ENCODE assay signal across 8 cellular contexts in genomic region chr19:58542641-58543372, GRCh38. TPM values are rescaled to one million over a fixed set of nuclear protein-coding genes. Genes with fewer than 3 reads are reported as not detected.
DNase-seq lines count a peak whose midpoint lies in the region; ATAC-seq and TF ChIP-seq lines count a peak whose summit lies in the region.
"Not testable (repeated sequence)": the region's sequence is repeated elsewhere in the genome, so short reads cannot be mapped to it uniquely, and the experiment has no call there.

No MANE protein-coding gene starts in this region.

- not testable (repeated sequence) for H3K9me2 ChIP-seq in HCT116 (ENCODE audit: insufficient read depth)

- POLR2A ChIA-PET in AG04450 (lab: Yijun Ruan, JAX) (interaction anchor here (1.0 to 3.2 kb wide), 4 partner anchors 11 to 91 kb away, joined by 4 to 54 read pairs (median 34); partner anchors contain the start of genes CHMP2A, UBE2M, ZBTB45 and ZNF324B), HCT116 (lab: Charles Lee) (interaction anchor here (1.6 to 2.4 kb wide), 4 partner anchors 9 to 22 kb away, joined by 4 to 31 read pairs (median 18); partner anchors contain the start of genes CHMP2A and ZBTB45), T-cell (lab: Charles Lee) (interaction anchor here in 1 of 2 donors (1.4 kb wide), 1 partner anchor 23 kb away, joined by 3 read pairs; the partner anchor contains the start of gene ZBTB45)

- not testable (repeated sequence) for DNase-seq in AG04450 (ENCODE audit: low read depth, low spot score); HCT116 (ENCODE audit: low read depth, low spot score); T-cell; endothelial cell (ENCODE audit: low spot score); right lobe of liver; testis
- peak in 1 of 5 donors; percentile 27 for DNase-seq in ovary

- H3K4me1 ChIP-seq in HCT116 (ENCODE audit: control insufficient read depth in 1 of 2, insufficient read depth in 2 of 2, low read length in 2 of 2) (peaks cover 14 to 27% of the 10 kb centered on the region in 2 experiments), right lobe of liver (peaks cover 0 to 15% (median 7%) of the 10 kb centered on the region in 4 donors), ovary (ENCODE audit: insufficient read depth) (peaks cover 12% of the 10 kb centered on the region), testis (peaks cover 22% of the 10 kb centered on the region)

- TF ChIP-seq EP300 in ovary (IDR thresholded peaks at IDR 0.05), result not testable (repeated sequence)

- H3K4me2 ChIP-seq in HCT116 (ENCODE audit: low read length), result peak overlapping the region; percentile 85

- H3K27me3 Mint-ChIP-seq in T-cell; activated naive CD8-positive, alpha-beta T cell: not testable (repeated sequence)
- H3K27me3 Mint-ChIP-seq in endothelial cell (ENCODE audit: unreplicated experiment), result peaks cover 28% of the 10 kb centered on the region

- RAD21 ChIA-PET in HCT116 (lab: Charles Lee; ENCODE audit: low non-redundant PET in 1 of 2, low total read pairs in 2 of 2, uncharacterized antibody in 2 of 2, unreplicated experiment in 2 of 2), result not testable (repeated sequence)

- H3K4me3 ChIP-seq in AG04450 (ENCODE audit: low read depth, low read length) (peak overlapping the region; percentile 38; the same call in 1 of the 2 replicates), HCT116 (replicated peaks in 1 of 2; ENCODE audit: low read depth in 1 of 2, low read length in 2 of 2) (peak overlapping the region in 1 of 2 experiments; percentile 52; a peak in 1 of 4 replicates), right lobe of liver (peak overlapping the region in 1 of 3 donors; percentile 88), ovary (peak overlapping the region; percentile 79), testis (peak overlapping the region in 1 of 2 donors; percentile 10)

- not testable (repeated sequence) for TF ChIP-seq RAD21 in HCT116 (IDR thresholded peaks at IDR 0.05; ENCODE audit: low read depth)

- not testable (repeated sequence) for H3K9me3 ChIP-seq in AG04450 (ENCODE audit: control insufficient read depth, insufficient read depth, low read length); HCT116 (ENCODE audit: control insufficient read depth in 1 of 2, insufficient read depth in 1 of 2, low read depth in 1 of 2, low read length in 2 of 2); right lobe of liver; ovary; testis

- not testable (repeated sequence) for H3K27ac Mint-ChIP-seq in T-cell
- H3K27ac Mint-ChIP-seq in activated naive CD8-positive, alpha-beta T cell, result peak overlapping the region; percentile 54
- H3K27ac Mint-ChIP-seq in endothelial cell (ENCODE audit: unreplicated experiment), result peak overlapping the region; percentile 70

- H2AFZ ChIP-seq in HCT116 (ENCODE audit: low read depth, low read length, poor library complexity, severe bottlenecking), result not testable (repeated sequence)

- H4K20me1 ChIP-seq in HCT116 (ENCODE audit: insufficient read depth), result peaks cover 29% of the 10 kb centered on the region; the same call in 1 of the 2 replicates

- peaks cover 20 to 26% of the 10 kb centered on the region in 2 experiments; a peak in 2 of 4 replicates for H3K36me3 ChIP-seq in HCT116 (ENCODE audit: control insufficient read depth in 1 of 2, insufficient read depth in 2 of 2, low read length in 2 of 2)
- H3K36me3 ChIP-seq in right lobe of liver; ovary; testis (ENCODE audit: low read depth, missing control alignments): not testable (repeated sequence)

- H3K9ac ChIP-seq in HCT116 (ENCODE audit: low read length), result peak overlapping the region; percentile 93; the same call in 1 of the 2 replicates

- H3K4me1 Mint-ChIP-seq in T-cell (peaks cover 35 to 45% (median 39%) of the 10 kb centered on the region in 3 donors), endothelial cell (ENCODE audit: unreplicated experiment) (peaks cover 20% of the 10 kb centered on the region)
- peaks cover 32% of the 10 kb centered on the region for H3K4me1 Mint-ChIP-seq in activated naive CD8-positive, alpha-beta T cell (ENCODE audit: low read depth)

- CTCF ChIA-PET in AG04450 (lab: Charles Lee) (interaction anchor here (1.1 to 1.4 kb wide), 3 partner anchors 23 to 38 kb away, joined by 3 to 5 read pairs (median 3); partner anchors contain the start of gene ZBTB45), HCT116 (lab: Charles Lee) (interaction anchor here (1.7 to 1.8 kb wide), 2 partner anchors 23 to 29 kb away, joined by 9 to 11 read pairs; partner anchors contain the start of gene ZBTB45), T-cell (lab: Charles Lee) (interaction anchor here in 1 of 2 donors (1.4 to 1.9 kb wide), 2 partner anchors 12 to 22 kb away, joined by 3 to 13 read pairs; partner anchors contain the start of genes CHMP2A and ZBTB45)

- H3K36me3 Mint-ChIP-seq in T-cell, result peaks cover 13% of the 10 kb centered on the region
- not testable (repeated sequence) for H3K36me3 Mint-ChIP-seq in activated naive CD8-positive, alpha-beta T cell
- H3K36me3 Mint-ChIP-seq in endothelial cell (ENCODE audit: low read depth, unreplicated experiment), result peaks cover 18% of the 10 kb centered on the region

- peaks cover 32% of the 10 kb centered on the region for H3K79me2 ChIP-seq in HCT116 (ENCODE audit: insufficient read depth, low read length)

- TF ChIP-seq POLR2A in HCT116 (IDR thresholded peaks at IDR 0.05; ENCODE audit: borderline replicate concordance, extremely low read depth, insufficient read depth, insufficient read length); right lobe of liver (IDR thresholded peaks at IDR 0.05); ovary (IDR thresholded peaks at IDR 0.05); testis (IDR thresholded peaks at IDR 0.05): not testable (repeated sequence)

- not testable (repeated sequence) for ATAC-seq in HCT116; T-cell (replicated peaks in 1 of 4); right lobe of liver

- not testable (repeated sequence) for BruUV-seq in HCT116 (replicated peaks; lab: Mats Ljungman, UMichigan)

- H3K27ac ChIP-seq in AG04450 (ENCODE audit: low read depth, low read length), result peak overlapping the region; percentile 97
- H3K27ac ChIP-seq in HCT116 (ENCODE audit: low read depth, low read length), result peak overlapping the region; percentile 77
- H3K27ac ChIP-seq in right lobe of liver, result peak overlapping the region in 2 of 3 donors; percentile 95 to 99
- peak overlapping the region; percentile 87 to 91 for H3K27ac ChIP-seq in ovary
- H3K27ac ChIP-seq in testis, result peak overlapping the region; percentile 96 to 99

- intact Hi-C loops in HCT116 (cut with micrococcal nuclease); right lobe of liver (cut with DNase I); ovary (cut with DNase I); testis (cut with DNase I; ENCODE audit: low total_unique reads): not testable (repeated sequence)

- H3K9me3 Mint-ChIP-seq in T-cell; activated naive CD8-positive, alpha-beta T cell (ENCODE audit: low read depth); endothelial cell (ENCODE audit: unreplicated experiment): not testable (repeated sequence)

- 79% methylated on average over 18 of the region's 18 CpGs for WGBS in right lobe of liver (ENCODE audit: insufficient coverage, low coverage, low lambda C conversion rate, missing lambda C conversion rate)
- 69 to 76% (median 76%) methylated on average over 18 of the region's 18 CpGs for whole genome bisulfite sequencing in ovary, 3 donors
- WGBS in testis, 2 donors, result 63 to 68% methylated on average over 14 to 18 of the region's 18 CpGs

- H3K4me3 Mint-ChIP-seq in T-cell (peak overlapping the region in 2 of 3 donors; percentile 21 to 95), endothelial cell (ENCODE audit: unreplicated experiment) (peak overlapping the region; percentile 42)
- not testable (repeated sequence) for H3K4me3 Mint-ChIP-seq in activated naive CD8-positive, alpha-beta T cell

- peaks cover 18% of the 10 kb centered on the region for H3K27me3 ChIP-seq in AG04450 (ENCODE audit: control insufficient read depth, insufficient read depth, low read length)
- peaks cover 14% of the 10 kb centered on the region; the same call in 1 of the 2 replicates for H3K27me3 ChIP-seq in HCT116 (ENCODE audit: insufficient read depth, low read length)
- not testable (repeated sequence) for H3K27me3 ChIP-seq in right lobe of liver, ovary, testis

- not testable (repeated sequence) for TF ChIP-seq CTCF in AG04450 (IDR thresholded peaks at IDR 0.05; ENCODE audit: low read depth, low read length); HCT116 (IDR thresholded peaks at IDR 0.05 in 2 of 3, conservative IDR thresholded peaks at IDR 0.05 in 1 of 3; ENCODE audit: borderline replicate concordance in 1 of 3, insufficient read depth in 1 of 3, low read depth in 2 of 3, low read length in 2 of 3); endothelial cell (IDR thresholded peaks at IDR 0.05; ENCODE audit: unreplicated experiment); right lobe of liver (IDR thresholded peaks at IDR 0.05); ovary (IDR thresholded peaks at IDR 0.05); testis (IDR thresholded peaks at IDR 0.05)

RNA-seq across cellular contexts. Expression of gene TRIM28, which starts 1.1 kb away (rescaled TPM):
- polyA plus RNA-seq in AG04450 (2011; rRNA removed), result 313 and 413 TPM in 2 replicates
- 910 and 1,220 TPM in 2 replicates for polyA minus RNA-seq in AG04450 (2011; rRNA and poly(A)+ RNA removed)
- 908 TPM for total RNA-seq in HCT116 (2021; ENCODE audit: unreplicated experiment)
- 1,271 and 1,421 TPM in 2 replicates for polyA plus RNA-seq in HCT116 (2012)
- 100 to 1,000 TPM; 374 to 574 (median 403) TPM for total RNA-seq in T-cell
- 457 TPM for total RNA-seq in endothelial cell (ENCODE audit: unreplicated experiment)
- 100 to 1,000 TPM in 3 of 6 experiments, 10 to 100 TPM in 3; 75.4 to 106 (median 94.7) TPM for total RNA-seq in right lobe of liver
- 100 to 1,000 TPM; 193 to 505 (median 348) TPM for total RNA-seq in ovary
- 100 to 1,000 TPM; 270 to 294 TPM for polyA plus RNA-seq in ovary
- 100 to 1,000 TPM; 415 to 521 TPM for total RNA-seq in testis
- 694 TPM for polyA plus RNA-seq in testis (ENCODE audit: insufficient read depth, low read depth, low replicate concordance)

RNA-seq across cellular contexts. Expression of gene CHMP2A, which starts 12.1 kb away (rescaled TPM):
- polyA plus RNA-seq in AG04450 (2011; rRNA removed), result 173 and 181 TPM in 2 replicates
- 153 and 170 TPM in 2 replicates for polyA minus RNA-seq in AG04450 (2011; rRNA and poly(A)+ RNA removed)
- total RNA-seq in HCT116 (2021; ENCODE audit: unreplicated experiment), result 125 TPM
- 183 and 204 TPM in 2 replicates for polyA plus RNA-seq in HCT116 (2012)
- 10 to 100 TPM; 61.5 to 82.9 (median 79.3) TPM for total RNA-seq in T-cell
- 130 TPM for total RNA-seq in endothelial cell (ENCODE audit: unreplicated experiment)
- 10 to 100 TPM; 62.1 to 90.9 (median 70.7) TPM for total RNA-seq in right lobe of liver
- total RNA-seq in ovary, result 100 to 1,000 TPM in 2 of 7 donors, 10 to 100 TPM in 5; 54.2 to 105 (median 96.1) TPM
- 100 to 1,000 TPM; 137 to 143 TPM for polyA plus RNA-seq in ovary
- 100 to 1,000 TPM; 115 to 126 TPM for total RNA-seq in testis
- 155 TPM for polyA plus RNA-seq in testis (ENCODE audit: insufficient read depth, low read depth, low replicate concordance)

RNA-seq across cellular contexts. Expression of gene UBE2M, which starts 15.6 kb away (rescaled TPM):
- polyA plus RNA-seq in AG04450 (2011; rRNA removed) (82.5 and 85.1 TPM in 2 replicates), ovary (100 to 1,000 TPM in 1 of 2 donors, 10 to 100 TPM in 1; 43.8 to 110 TPM), testis (ENCODE audit: insufficient read depth, low read depth, low replicate concordance) (155 TPM)
- 95.3 and 100 TPM in 2 replicates for polyA minus RNA-seq in AG04450 (2011; rRNA and poly(A)+ RNA removed)
- total RNA-seq in HCT116 (2021; ENCODE audit: unreplicated experiment) (120 TPM), T-cell (10 to 100 TPM; 35.6 to 53.5 (median 48.6) TPM), endothelial cell (ENCODE audit: unreplicated experiment) (81.6 TPM), right lobe of liver (10 to 100 TPM; 16.0 to 23.5 (median 20.7) TPM), ovary (10 to 100 TPM; 13.8 to 75.0 (median 62.6) TPM), testis (10 to 100 TPM; 65.0 to 65.2 TPM)
- 164 and 172 TPM in 2 replicates for polyA plus RNA-seq in HCT116 (2012)

RNA-seq across cellular contexts. Expression of gene ZBTB45, which starts 23.2 kb away (rescaled TPM):
- polyA plus RNA-seq in AG04450 (2011; rRNA removed), result 4.2 and 6.8 TPM in 2 replicates
- 3.1 and 4.0 TPM in 2 replicates for polyA minus RNA-seq in AG04450 (2011; rRNA and poly(A)+ RNA removed)
- total RNA-seq in HCT116 (2021; ENCODE audit: unreplicated experiment), result 12.0 TPM
- 10.6 and 10.8 TPM in 2 replicates for polyA plus RNA-seq in HCT116 (2012)
- total RNA-seq in T-cell, result 10 to 100 TPM in 4 of 5 donors, 1 to 10 TPM in 1; 8.3 to 27.8 (median 24.5) TPM
- 22.2 TPM for total RNA-seq in endothelial cell (ENCODE audit: unreplicated experiment)
- 1 to 10 TPM; 3.5 to 4.8 (median 4.3) TPM for total RNA-seq in right lobe of liver
- total RNA-seq in ovary, result 10 to 100 TPM in 5 of 7 donors, 1 to 10 TPM in 2; 8.1 to 23.3 (median 17.3) TPM
- polyA plus RNA-seq in ovary, result 10 to 100 TPM in 1 of 2 donors, 1 to 10 TPM in 1; 1.1 to 11.6 TPM
- total RNA-seq in testis, result 10 to 100 TPM; 14.0 to 15.1 TPM
- polyA plus RNA-seq in testis (ENCODE audit: insufficient read depth, low read depth, low replicate concordance), result 6.9 TPM

RNA-seq across cellular contexts. Expression of gene MZF1, which starts 30.3 kb away (rescaled TPM):
- 5.5 and 6.2 TPM in 2 replicates for polyA plus RNA-seq in AG04450 (2011; rRNA removed)
- polyA minus RNA-seq in AG04450 (2011; rRNA and poly(A)+ RNA removed), result 6.3 and 6.7 TPM in 2 replicates
- 33.0 TPM for total RNA-seq in HCT116 (2021; ENCODE audit: unreplicated experiment)
- 25.9 and 31.2 TPM in 2 replicates for polyA plus RNA-seq in HCT116 (2012)
- total RNA-seq in T-cell, result 10 to 100 TPM; 37.0 to 59.3 (median 47.2) TPM
- total RNA-seq in endothelial cell (ENCODE audit: unreplicated experiment), result 18.6 TPM
- 10 to 100 TPM in 5 of 6 experiments, 1 to 10 TPM in 1; 8.2 to 19.9 (median 14.1) TPM for total RNA-seq in right lobe of liver
- 10 to 100 TPM; 26.2 to 48.0 (median 30.6) TPM for total RNA-seq in ovary
- 10 to 100 TPM; 10.8 to 32.5 TPM for polyA plus RNA-seq in ovary
- 10 to 100 TPM; 55.8 to 56.1 TPM for total RNA-seq in testis
- 23.9 TPM for polyA plus RNA-seq in testis (ENCODE audit: insufficient read depth, low read depth, low replicate concordance)
